In genomic region chr3:45677045-45677436, GRCh38 we compare ENCODE assay signal across 8 cellular contexts. TPM values are rescaled to one million over a fixed set of nuclear protein-coding genes. Genes with fewer than 3 reads are reported as not detected.
A peak's percentile ranks its signal among the peaks of the same experiment; 100 is the strongest.
DNase-seq lines count a peak whose midpoint lies in the region; ATAC-seq and TF ChIP-seq lines count a peak whose summit lies in the region.

No MANE protein-coding gene starts in this region.

- in situ Hi-C loops in gastrocnemius medialis (cut with MboI; ENCODE audit: low sequenced_read_pairs in 4 of 4), result no loop called here

- H3K4me1 ChIP-seq in gastrocnemius medialis (peaks cover 27 to 40% of the 10 kb centered on the region in 2 donors), ascending aorta (no peaks in the 10 kb centered on the region)

- H3K36me3 ChIP-seq in gastrocnemius medialis (peaks cover 0 to 51% of the 10 kb centered on the region in 2 donors), ascending aorta (peaks cover 42 to 66% of the 10 kb centered on the region in 2 donors)

- TF ChIP-seq CTCF in gastrocnemius medialis (IDR thresholded peaks at IDR 0.05 in 4 of 5, conservative IDR thresholded peaks at IDR 0.05 in 1 of 5), result no peak
- TF ChIP-seq CTCF in ascending aorta (IDR thresholded peaks at IDR 0.05), result no peak

- TF ChIP-seq POLR2A in gastrocnemius medialis (IDR thresholded peaks at IDR 0.05), result peak in 1 of 2 donors; percentile 25

- intact Hi-C loops in gastrocnemius medialis (cut with DNase I; ENCODE audit: low total_unique reads) (no loop called here), ascending aorta (cut with DNase I) (no loop called here)

- DNase-seq in M059J (ENCODE audit: low read depth) (peak; percentile 69), fibroblast of the conjunctiva (ENCODE audit: low read depth) (peak; percentile 48), gastrocnemius medialis (peak; percentile 86 to 91), ascending aorta (ENCODE audit: low spot score in 2 of 2) (no peak)
- DNase-seq in activated T-cell treated with anti-CD3 and anti-CD28 coated beads, Interleukin-2, amount 50 U/mL, for 48 hours, result peak; percentile 57 to 62

- peak overlapping the region in 2 of 4 donors; percentile 0 to 13 for H3K4me3 ChIP-seq in gastrocnemius medialis
- H3K4me3 ChIP-seq in ascending aorta, result no peak overlapping the region

- H3K27me3 ChIP-seq in gastrocnemius medialis, result no peaks in the 10 kb centered on the region
- no peaks in the 10 kb centered on the region for H3K27me3 ChIP-seq in ascending aorta

- peak overlapping the region; percentile 94 to 95 (median 94) for H3K27ac ChIP-seq in gastrocnemius medialis
- no peak overlapping the region for H3K27ac ChIP-seq in ascending aorta

- no peaks in the 10 kb centered on the region for H3K9me3 ChIP-seq in gastrocnemius medialis
- H3K9me3 ChIP-seq in ascending aorta, result no peaks in the 10 kb centered on the region

- ATAC-seq in gastrocnemius medialis (peak; percentile 97 to 99), GM19463 (IDR thresholded peaks at IDR 0.05; ENCODE audit: unreplicated experiment) (no peak), GM21360 (IDR thresholded peaks at IDR 0.05; ENCODE audit: unreplicated experiment) (no peak), GM21381 (IDR thresholded peaks at IDR 0.05; ENCODE audit: unreplicated experiment) (no peak)

RNA-seq across cellular contexts. Expression of gene SACM1L, which starts 12.2 kb away (rescaled TPM):
- 11.9 and 20.5 TPM in 2 replicates for total RNA-seq in M059J (2014; rRNA removed; shearing (Covaris generic))
- total RNA-seq in gastrocnemius medialis, result 10 to 100 TPM in 2 of 4 donors, 1 to 10 TPM in 2; 7.7 to 28.7 (median 9.1) TPM
- 7.2 TPM for total RNA-seq in ascending aorta

Comparison
In these comparisons a context has a peak if more than half of its experiments do, and no peak if none do; other contexts are left out.
1. DNase-seq: peak in M059J (single experiment), activated T-cell treated with anti-CD3 and anti-CD28 coated beads, Interleukin-2, amount 50 U/mL, for 48 hours (2 of 2), fibroblast of the conjunctiva (single experiment) and gastrocnemius medialis (2 of 2); none in ascending aorta (0 of 2).
2. ATAC-seq: peak in gastrocnemius medialis (2 of 2); none in GM19463 (single experiment), GM21360 (single experiment) and GM21381 (single experiment).
3. H3K27ac ChIP-seq: peak in gastrocnemius medialis (4 of 4); none in ascending aorta (0 of 2).